ENCODE assay signal across 8 cellular contexts in genomic region chrX:56564921-56565861, GRCh38. TPM values are rescaled to one million over a fixed set of nuclear protein-coding genes. Genes with fewer than 3 reads are reported as not detected.
A peak's percentile ranks its signal among the peaks of the same experiment; 100 is the strongest.
DNase-seq lines count a peak whose midpoint lies in the region; ATAC-seq, FAIRE-seq and TF ChIP-seq lines count a peak whose summit lies in the region.

No MANE protein-coding gene starts in this region.

- CTCF ChIA-PET in BJ (lab: Yijun Ruan, JAX) (interaction anchor here (1.0 kb wide), 1 partner anchor 11 kb away, joined by 4 read pairs; no protein-coding TSS in a partner anchor), HCT116 (lab: Charles Lee) (no interaction called here)

- peak overlapping the region; percentile 86; the same call in 1 of the 2 replicates for H3K9ac ChIP-seq in HCT116 (ENCODE audit: low read length)
- H3K9ac ChIP-seq in iPS-15b (ENCODE audit: low read depth, low read length), result no peak overlapping the region
- peak overlapping the region; percentile 97 for H3K9ac ChIP-seq in skeletal muscle satellite cell (ENCODE audit: low read depth, low read length)

- H3K9me3 Mint-ChIP-seq in activated T-helper 1 cell treated with anti-CD3 and anti-CD28 coated beads, Interleukin-12 subunit alpha, Interleukin-12 subunit beta, Interleukin-2, Interleukin-4 antibody, amounts not matched to agents 30 ng/mL and 10 ng/mL and 1 ng/mL, durations not matched to agents 14 hours and 24 hours and 36 hours, result no peaks in the 10 kb centered on the region

- FAIRE-seq in D721Med (lab: Jason Lieb, UNC), result no peak

- no peaks in the 10 kb centered on the region for H3K27me3 Mint-ChIP-seq in activated T-helper 1 cell treated with anti-CD3 and anti-CD28 coated beads, Interleukin-12 subunit alpha, Interleukin-12 subunit beta, Interleukin-2, Interleukin-4 antibody, amounts not matched to agents 30 ng/mL and 10 ng/mL and 1 ng/mL, durations not matched to agents 14 hours and 24 hours and 36 hours (ENCODE audit: insufficient read depth)

- no peak overlapping the region for H2AFZ ChIP-seq in HCT116 (ENCODE audit: low read depth, low read length, poor library complexity, severe bottlenecking)

- TF ChIP-seq POLR2A in HCT116 (IDR thresholded peaks at IDR 0.05; ENCODE audit: borderline replicate concordance, extremely low read depth, insufficient read depth, insufficient read length), result no peak

- H3K4me3 ChIP-seq in BJ (ENCODE audit: low read depth, low read length) (peak overlapping the region; percentile 54), HCT116 (replicated peaks in 1 of 2; ENCODE audit: low read depth in 1 of 2, low read length in 2 of 2) (peak overlapping the region; percentile 62 to 77), iPS-15b (ENCODE audit: low read depth, low read length) (peak overlapping the region; percentile 82), skeletal muscle satellite cell (ENCODE audit: low read length) (peak overlapping the region; percentile 79)

- peak overlapping the region; percentile 97 for H3K27ac Mint-ChIP-seq in activated T-helper 1 cell treated with anti-CD3 and anti-CD28 coated beads, Interleukin-12 subunit alpha, Interleukin-12 subunit beta, Interleukin-2, Interleukin-4 antibody, amounts not matched to agents 30 ng/mL and 10 ng/mL and 1 ng/mL, durations not matched to agents 14 hours and 24 hours and 36 hours

- no peak for TF ChIP-seq RAD21 in HCT116 (IDR thresholded peaks at IDR 0.05; ENCODE audit: low read depth)

- H3K36me3 ChIP-seq in BJ (ENCODE audit: control insufficient read depth, insufficient read depth, low read length) (no peaks in the 10 kb centered on the region), HCT116 (ENCODE audit: control insufficient read depth in 1 of 2, insufficient read depth in 2 of 2, low read length in 2 of 2) (no peaks in the 10 kb centered on the region), iPS-15b (ENCODE audit: control insufficient read depth, insufficient read depth, low read length) (peaks cover 4% of the 10 kb centered on the region), skeletal muscle satellite cell (ENCODE audit: insufficient read depth, low read length) (peaks cover 4% of the 10 kb centered on the region)

- H3K79me2 ChIP-seq in HCT116 (ENCODE audit: insufficient read depth, low read length), result peaks cover 47% of the 10 kb centered on the region

- peak overlapping the region; percentile 83 for H3K4me2 ChIP-seq in HCT116 (ENCODE audit: low read length)
- H3K4me2 ChIP-seq in skeletal muscle satellite cell (ENCODE audit: low read length), result peak overlapping the region; percentile 88

- no TSS peak for BruUV-seq in HCT116 (replicated peaks; lab: Mats Ljungman, UMichigan)

- ATAC-seq in HCT116, result no peak
- no peak for ATAC-seq in GM19324 (IDR thresholded peaks at IDR 0.05; ENCODE audit: low FRiP score, unreplicated experiment)

- H4K20me1 ChIP-seq in HCT116 (ENCODE audit: insufficient read depth), result no peaks in the 10 kb centered on the region

- H3K9me2 ChIP-seq in HCT116 (ENCODE audit: insufficient read depth), result no peaks in the 10 kb centered on the region

- RAD21 ChIA-PET in HCT116 (lab: Charles Lee; ENCODE audit: low non-redundant PET in 1 of 2, low total read pairs in 2 of 2, uncharacterized antibody in 2 of 2, unreplicated experiment in 2 of 2), result no interaction called here

- intact Hi-C loops in HCT116 (cut with micrococcal nuclease), result loop anchor here (5.0 kb wide), 1 partner anchor 162 kb away; the partner anchor contains the start of gene NBDY
- intact Hi-C loops in activated T-helper 1 cell treated with anti-CD3 and anti-CD28 coated beads, Interleukin-12 subunit alpha, Interleukin-12 subunit beta, Interleukin-2, Interleukin-4 antibody, amounts not matched to agents 30 ng/mL and 10 ng/mL and 1 ng/mL, durations not matched to agents 14 hours and 24 hours and 36 hours (cut with micrococcal nuclease), result loop anchor here (1.0 to 5.0 kb wide), 8 partner anchors 14 to 1403 kb away; partner anchors contain the start of genes FAAH2 and RRAGB

- H3K9me3 ChIP-seq in HCT116 (ENCODE audit: control insufficient read depth in 1 of 2, insufficient read depth in 1 of 2, low read depth in 1 of 2, low read length in 2 of 2) (no peaks in the 10 kb centered on the region), iPS-15b (ENCODE audit: control insufficient read depth, insufficient read depth, low read length) (no peaks in the 10 kb centered on the region), skeletal muscle satellite cell (replicated peaks; ENCODE audit: low read length) (no peaks in the 10 kb centered on the region)

- peaks cover 24% of the 10 kb centered on the region for H3K4me1 Mint-ChIP-seq in activated T-helper 1 cell treated with anti-CD3 and anti-CD28 coated beads, Interleukin-12 subunit alpha, Interleukin-12 subunit beta, Interleukin-2, Interleukin-4 antibody, amounts not matched to agents 30 ng/mL and 10 ng/mL and 1 ng/mL, durations not matched to agents 14 hours and 24 hours and 36 hours (ENCODE audit: low read depth)

- H3K27me3 ChIP-seq in BJ (ENCODE audit: control insufficient read depth, insufficient read depth, low read length) (no peaks in the 10 kb centered on the region), HCT116 (ENCODE audit: insufficient read depth, low read length) (no peaks in the 10 kb centered on the region), iPS-15b (ENCODE audit: control insufficient read depth, insufficient read depth, low read length) (no peaks in the 10 kb centered on the region), skeletal muscle satellite cell (ENCODE audit: control insufficient read depth, insufficient read depth, low read length) (no peaks in the 10 kb centered on the region)

- no peak for TF ChIP-seq CTCF in BJ (IDR thresholded peaks at IDR 0.05; ENCODE audit: insufficient read depth, low read depth, low read length)
- no peak for TF ChIP-seq CTCF in HCT116 (IDR thresholded peaks at IDR 0.05 in 2 of 3, conservative IDR thresholded peaks at IDR 0.05 in 1 of 3; ENCODE audit: borderline replicate concordance in 1 of 3, insufficient read depth in 1 of 3, low read depth in 2 of 3, low read length in 2 of 3)
- TF ChIP-seq CTCF in D721Med (IDR thresholded peaks at IDR 0.05; ENCODE audit: insufficient read depth, missing control alignments), result no peak

- peaks cover 29% of the 10 kb centered on the region for H3K36me3 Mint-ChIP-seq in activated T-helper 1 cell treated with anti-CD3 and anti-CD28 coated beads, Interleukin-12 subunit alpha, Interleukin-12 subunit beta, Interleukin-2, Interleukin-4 antibody, amounts not matched to agents 30 ng/mL and 10 ng/mL and 1 ng/mL, durations not matched to agents 14 hours and 24 hours and 36 hours (ENCODE audit: low read depth)

- H3K4me3 Mint-ChIP-seq in activated T-helper 1 cell treated with anti-CD3 and anti-CD28 coated beads, Interleukin-12 subunit alpha, Interleukin-12 subunit beta, Interleukin-2, Interleukin-4 antibody, amounts not matched to agents 30 ng/mL and 10 ng/mL and 1 ng/mL, durations not matched to agents 14 hours and 24 hours and 36 hours, result peak overlapping the region; percentile 88

- no peak overlapping the region for H3K27ac ChIP-seq in HCT116 (ENCODE audit: low read depth, low read length)

- POLR2A ChIA-PET in BJ (lab: Charles Lee), result no interaction called here
- POLR2A ChIA-PET in HCT116 (lab: Charles Lee), result no interaction called here

- no peak for DNase-seq in BJ (ENCODE audit: low read depth)
- no peak for DNase-seq in HCT116 (ENCODE audit: low read depth, low spot score)
- no peak for DNase-seq in activated T-helper 1 cell treated with anti-CD3 and anti-CD28 coated beads, Interleukin-12 subunit alpha, Interleukin-12 subunit beta, Interleukin-2, Interleukin-4 antibody, amounts not matched to agents 30 ng/mL and 10 ng/mL and 1 ng/mL, durations not matched to agents 14 hours and 24 hours and 36 hours (ENCODE audit: low spot score)
- no peak for DNase-seq in kidney tubule cell (ENCODE audit: low spot score)
- DNase-seq in D721Med (ENCODE audit: insufficient read length, low spot score), result no peak

- peaks cover 3 to 5% of the 10 kb centered on the region in 2 experiments for H3K4me1 ChIP-seq in HCT116 (ENCODE audit: control insufficient read depth in 1 of 2, insufficient read depth in 2 of 2, low read length in 2 of 2)
- no peaks in the 10 kb centered on the region for H3K4me1 ChIP-seq in iPS-15b (ENCODE audit: control insufficient read depth, insufficient read depth, low read length)
- H3K4me1 ChIP-seq in skeletal muscle satellite cell (ENCODE audit: control insufficient read depth, insufficient read depth, low read length), result peaks cover 4% of the 10 kb centered on the region

TF ChIP-seq in HCT116, 20 proteins besides CTCF, POLR2A, EP300 and RAD21 (continues in another document):
- TF ChIP-seq CBX3 (IDR thresholded peaks at IDR 0.05; ENCODE audit: low read depth) (no peak), ZBTB33 (IDR thresholded peaks at IDR 0.05; ENCODE audit: extremely low read depth, insufficient replicate concordance, low read length) (no peak), SP1 (IDR thresholded peaks at IDR 0.05; ENCODE audit: low read depth) (no peak), POLR2AphosphoS5 (IDR thresholded peaks at IDR 0.05; ENCODE audit: low read depth, low read length) (no peak), ELF1 (IDR thresholded peaks at IDR 0.05; ENCODE audit: borderline replicate concordance, low read depth) (no peak), EGR1 (IDR thresholded peaks at IDR 0.05; ENCODE audit: low read depth) (no peak), EZH2 (IDR thresholded peaks at IDR 0.05) (no peak), FOSL1 (IDR thresholded peaks at IDR 0.05; ENCODE audit: low read depth) (no peak)

RNA-seq across cellular contexts. Expression of gene UBQLN2, which starts 1.8 kb away (rescaled TPM):
- polyA plus RNA-seq in BJ (2011; rRNA removed), result 15.5 and 18.5 TPM in 2 replicates
- 29.4 and 33.2 TPM in 2 replicates for polyA minus RNA-seq in BJ (2011; rRNA and poly(A)+ RNA removed)
- total RNA-seq in HCT116 (2021; ENCODE audit: unreplicated experiment), result 20.9 TPM
- 10.5 and 13.1 TPM in 2 replicates for polyA plus RNA-seq in HCT116 (2012)
- total RNA-seq in activated T-helper 1 cell treated with anti-CD3 and anti-CD28 coated beads, Interleukin-12 subunit alpha, Interleukin-12 subunit beta, Interleukin-2, Interleukin-4 antibody, amounts not matched to agents 30 ng/mL and 10 ng/mL and 1 ng/mL, durations not matched to agents 14 hours and 24 hours and 36 hours, result 38.3 and 41.3 TPM in 2 replicates
- total RNA-seq in skeletal muscle satellite cell (2012; rRNA removed), result 10.6 and 13.5 TPM in 2 replicates
